8 cellular contexts compared by ENCODE assay signal in genomic region chr1:185315364-185316108, GRCh38. TPM values are rescaled to one million over a fixed set of nuclear protein-coding genes. Genes with fewer than 3 reads are reported as not detected.
DNase-seq lines count a peak whose midpoint lies in the region; ATAC-seq, FAIRE-seq and TF ChIP-seq lines count a peak whose summit lies in the region.

No MANE protein-coding gene starts in this region.

- H3K36me3 ChIP-seq in kidney (ENCODE audit: control insufficient read depth in 1 of 2, insufficient read depth in 2 of 2, low read length in 2 of 2) = peaks cover 0 to 8% of the 10 kb centered on the region in 2 donors

- H3K9ac ChIP-seq in kidney (ENCODE audit: low read length in 2 of 2) = peak overlapping the region; percentile 87 to 98

- no peak for FAIRE-seq in kidney (lab: Jason Lieb, UNC)

- H3K27ac Mint-ChIP-seq in activated naive CD4-positive, alpha-beta T cell treated with anti-CD3 and anti-CD28 coated beads, Interleukin-2, amount 50 U/mL, for 72 hours = peak overlapping the region; percentile 94 to 98

- H3K4me3 ChIP-seq in Jurkat, Clone E6-1 (ENCODE audit: low read length) = peak overlapping the region; percentile 91
- H3K4me3 ChIP-seq in kidney (ENCODE audit: low read length in 2 of 2) = peak overlapping the region; percentile 92 to 95

- no peaks in the 10 kb centered on the region for H3K9me3 Mint-ChIP-seq in activated naive CD4-positive, alpha-beta T cell treated with anti-CD3 and anti-CD28 coated beads, Interleukin-2, amount 50 U/mL, for 72 hours

- peaks cover 6 to 14% of the 10 kb centered on the region in 2 donors for H3K4me1 ChIP-seq in kidney (ENCODE audit: control insufficient read depth in 1 of 2, insufficient read depth in 1 of 2, low read depth in 1 of 2, low read length in 2 of 2)

- ATAC-seq in GM18907 (IDR thresholded peaks at IDR 0.05; ENCODE audit: unreplicated experiment) (peak; percentile 0), HG02759 (IDR thresholded peaks at IDR 0.05; ENCODE audit: unreplicated experiment) (no peak)
- no peak for ATAC-seq in activated naive CD4-positive, alpha-beta T cell treated with anti-CD3 and anti-CD28 coated beads, Interleukin-2, amount 50 U/mL, for 72 hours

- H3K27ac ChIP-seq in kidney (ENCODE audit: low read depth in 2 of 2, low read length in 2 of 2) (peak overlapping the region; percentile 97), substantia nigra (ENCODE audit: low read depth, low read length, poor library complexity, severe bottlenecking) (peak overlapping the region; percentile 97)

- intact Hi-C loops in kidney (cut with DNase I) = no loop called here

- no peak for DNase-seq in Jurkat, Clone E6-1 (ENCODE audit: low read depth, low spot score)
- peak in 1 of 2 donors; percentile 25 for DNase-seq in activated naive CD4-positive, alpha-beta T cell treated with anti-CD3 and anti-CD28 coated beads, Interleukin-2, amount 50 U/mL, for 72 hours (ENCODE audit: low spot score in 2 of 2)
- no peak for DNase-seq in kidney
- no peak for DNase-seq in substantia nigra (lab: John Stamatoyannopoulos, UW)
- no peak for DNase-seq in stimulated activated naive CD4-positive, alpha-beta T cell treated with Interleukin-2 at 50 U/mL for 16 hours (lab: John Stamatoyannopoulos, UW)
- DNase-seq in H4 (ENCODE audit: low spot score) = no peak

- peaks cover 40 to 55% of the 10 kb centered on the region in 2 donors for H3K36me3 Mint-ChIP-seq in activated naive CD4-positive, alpha-beta T cell treated with anti-CD3 and anti-CD28 coated beads, Interleukin-2, amount 50 U/mL, for 72 hours

- H3K9me3 ChIP-seq in kidney (ENCODE audit: control insufficient read depth in 1 of 2, low read length in 2 of 2) = no peaks in the 10 kb centered on the region

- TF ChIP-seq CTCF in kidney (IDR thresholded peaks at IDR 0.05; ENCODE audit: borderline replicate concordance, extremely low read depth, insufficient read depth) = no peak

RNA-seq across cellular contexts. Expression of gene IVNS1ABP, which starts 1.5 kb away (rescaled TPM):
- polyA plus RNA-seq in Jurkat, Clone E6-1 (2012; ENCODE audit: insufficient read depth, insufficient read length) = 76.1 TPM
- total RNA-seq in activated naive CD4-positive, alpha-beta T cell treated with anti-CD3 and anti-CD28 coated beads, Interleukin-2, amount 50 U/mL, for 72 hours = 100 to 1,000 TPM in 1 of 2 donors, 10 to 100 TPM in 1; 92.2 to 201 TPM
- total RNA-seq in kidney = 198 TPM
- polyA plus RNA-seq in kidney (ENCODE audit: insufficient read depth, low read depth, low replicate concordance) = 115 TPM
- 39.6 and 47.5 TPM in 2 replicates for total RNA-seq in H4 (2014; rRNA removed; shearing (Covaris generic))
